Comparison of ENCODE assay signal across 9 cellular contexts in genomic region chr6:16086970-16087369, GRCh38.
"Had no signal": no experiment of that assay in that cellular context is flagged by ENCODE, and none has a peak within 500 bp of the region (broad histone marks: within the 10 kb centered on the region; RNA-seq: fewer than 3 reads in every experiment).

No MANE protein-coding gene starts in this region.

- H3K36me3 ChIP-seq: HAP-1 had no signal

- H3K4me3 ChIP-seq: GM23248, GM23338, HAP-1 had no signal

- DNase-seq: GM23248, GOT3, H7, H9, HCEC 1CT, HFFc6 had no signal

- ATAC-seq: GM23338, HCT116 had no signal

- H3K4me1 ChIP-seq: HAP-1 had no signal

- H3K9me3 ChIP-seq: HAP-1 had no signal

- H3K27ac ChIP-seq: GM23248 had no signal
